9 cellular contexts compared by ENCODE assay signal in genomic region chr2:103788875-103789715, GRCh38.
DNase-seq lines count a peak whose midpoint lies in the region; ATAC-seq and TF ChIP-seq lines count a peak whose summit lies in the region.
"Had no signal": no experiment of that assay in that cellular context is flagged by ENCODE, and none has a peak within 500 bp of the region (broad histone marks: within the 10 kb centered on the region; RNA-seq: fewer than 3 reads in every experiment).

No MANE protein-coding gene starts in this region.

- H3K4me3 Mint-ChIP-seq in brain = peak overlapping the region in 2 of 5 experiments; percentile 46 to 56

- no peak for TF ChIP-seq POLR2A in right lobe of liver (IDR thresholded peaks at IDR 0.05)

- no peaks in the 10 kb centered on the region for H3K9me3 ChIP-seq in right lobe of liver

- intact Hi-C loops in right lobe of liver (cut with DNase I) = no loop called here

- H3K4me3 ChIP-seq in right lobe of liver = no peak overlapping the region
- H3K4me3 ChIP-seq: PC-9 had no signal

- peak; percentile 84 to 89 (median 85) for ATAC-seq in right lobe of liver
- no peak for ATAC-seq in stimulated activated naive CD8-positive, alpha-beta T cell treated with anti-CD3 and anti-CD28 coated beads, Interleukin-15, Interleukin-2, amounts not matched to agents 100 U/mL and 50 U/mL, for 24 hours

- peak in 10 of 14 donors; percentile 11 to 65 (median 29) for DNase-seq in C1 segment of cervical spinal cord (lab: John Stamatoyannopoulos, UW)
- peak; percentile 46 for DNase-seq in NCI-H1048 (lab: John Stamatoyannopoulos, UW)
- DNase-seq in right lobe of liver = peak; percentile 61 to 82 (median 76)
- DNase-seq in stimulated activated naive CD8-positive, alpha-beta T cell treated with anti-CD3 and anti-CD28 coated beads, Interleukin-15, Interleukin-2, amounts not matched to agents 100 U/mL and 50 U/mL, for 24 hours = no peak
- DNase-seq in OCI-M2 (lab: John Stamatoyannopoulos, UW; ENCODE audit: unreplicated experiment) = no peak
- DNase-seq in ureter (ENCODE audit: low spot score) = no peak
- DNase-seq in stimulated activated CD4-positive, alpha-beta T cell treated with anti-CD3 and anti-CD28 coated beads, Interleukin-4, amount 100 ng/mL, for 4 hours = no peak

- H3K4me1 ChIP-seq in right lobe of liver = peaks cover 0 to 27% (median 11%) of the 10 kb centered on the region in 4 donors

- peak overlapping the region; percentile 62 to 97 (median 84) for H3K27ac Mint-ChIP-seq in brain

- H3K9me3 Mint-ChIP-seq in brain = peaks cover 3 to 30% (median 10%) of the 10 kb centered on the region in 5 experiments

- H3K36me3 Mint-ChIP-seq in brain = no peaks in the 10 kb centered on the region

- WGBS in right lobe of liver (ENCODE audit: insufficient coverage, low coverage, low lambda C conversion rate, missing lambda C conversion rate) = 15% methylated on average over 4 of the region's 4 CpGs

- H3K4me1 Mint-ChIP-seq in brain = peaks cover 49% of the 10 kb centered on the region

- H3K27me3 Mint-ChIP-seq in brain = no peaks in the 10 kb centered on the region

- TF ChIP-seq CTCF in brain (conservative IDR thresholded peaks at IDR 0.05) (no peak), right lobe of liver (IDR thresholded peaks at IDR 0.05) (no peak)

- no peaks in the 10 kb centered on the region for H3K27me3 ChIP-seq in right lobe of liver

- peak overlapping the region in 2 of 3 donors; percentile 27 to 47 for H3K27ac ChIP-seq in right lobe of liver
- H3K27ac ChIP-seq: PC-9 had no signal

- no peaks in the 10 kb centered on the region for H3K36me3 ChIP-seq in right lobe of liver

Comparison
In these comparisons a context has a peak if more than half of its experiments do, and no peak if none do; other contexts are left out.
1. DNase-seq: peak in C1 segment of cervical spinal cord (10 of 14), NCI-H1048 (single experiment) and right lobe of liver (3 of 3); none in stimulated activated naive CD8-positive, alpha-beta T cell treated with anti-CD3 and anti-CD28 coated beads, Interleukin-15, Interleukin-2, amounts not matched to agents 100 U/mL and 50 U/mL, for 24 hours (single experiment), OCI-M2 (single experiment), ureter (single experiment) and stimulated activated CD4-positive, alpha-beta T cell treated with anti-CD3 and anti-CD28 coated beads, Interleukin-4, amount 100 ng/mL, for 4 hours (0 of 2).